ENCODE assay signal across 7 cellular contexts in the genomic region with DNA sequence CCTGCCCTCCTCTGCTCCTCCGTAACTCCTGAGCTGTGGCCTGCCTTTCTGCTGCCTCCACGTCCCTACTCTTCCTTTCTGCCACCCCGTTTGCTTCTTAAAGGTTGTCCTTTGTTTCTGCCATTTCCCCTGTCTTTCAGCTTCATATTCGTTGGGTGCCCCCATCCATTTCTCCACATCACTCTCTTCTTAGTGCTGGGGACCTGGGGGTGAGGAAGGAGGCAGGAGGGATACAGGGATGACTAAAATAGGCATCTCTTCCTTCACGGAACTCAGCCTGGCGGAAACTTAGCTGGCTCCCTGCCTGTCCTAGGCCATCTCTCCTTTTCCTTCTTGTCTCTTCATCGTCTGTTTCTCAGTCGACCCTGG.
DNase-seq lines count a peak whose midpoint lies in the region; ATAC-seq, FAIRE-seq and TF ChIP-seq lines count a peak whose summit lies in the region.

No MANE protein-coding gene starts in this region.

- no peaks in the 10 kb centered on the region for H3K9me1 ChIP-seq in keratinocyte (ENCODE audit: control insufficient read depth, extremely low read depth, insufficient read depth, low read length)

- H3K9me3 ChIP-seq in HUES64 (ENCODE audit: insufficient read depth, low read depth, low read length) (no peaks in the 10 kb centered on the region), keratinocyte (ENCODE audit: control insufficient read depth, low read depth, low read length) (peaks cover 2% of the 10 kb centered on the region)

- peak overlapping the region; percentile 43 for H3K27ac Mint-ChIP-seq in activated T-helper 17 cell treated with anti-CD3 and anti-CD28 coated beads, Interleukin-2, amount 50 U/mL, for 72 hours
- H3K27ac Mint-ChIP-seq in stimulated activated memory B cell treated with anti-CD40 and anti-IgM and Interleukin-4, amounts not matched to agents 10 μg/mL and 1 μg/mL and 100 μg/mL, for 72 hours: peak overlapping the region; percentile 65

- FAIRE-seq in keratinocyte (lab: Jason Lieb, UNC): no peak

- peaks cover 5% of the 10 kb centered on the region for H3K4me1 Mint-ChIP-seq in activated T-helper 17 cell treated with anti-CD3 and anti-CD28 coated beads, Interleukin-2, amount 50 U/mL, for 72 hours
- peaks cover 38% of the 10 kb centered on the region for H3K4me1 Mint-ChIP-seq in stimulated activated memory B cell treated with anti-CD40 and anti-IgM and Interleukin-4, amounts not matched to agents 10 μg/mL and 1 μg/mL and 100 μg/mL, for 72 hours

- H2AFZ ChIP-seq in keratinocyte (ENCODE audit: control insufficient read depth, low read length): peak overlapping the region; percentile 87

- H3K27me3 ChIP-seq in HUES64 (ENCODE audit: insufficient read depth, low read length) (peaks cover 31% of the 10 kb centered on the region), keratinocyte (ENCODE audit: control insufficient read depth, extremely low read depth, insufficient read depth, low read length) (no peaks in the 10 kb centered on the region)

- 38% methylated on average over 8 of the region's 8 CpGs for WGBS in HUES64

- no peak overlapping the region for H3K27ac ChIP-seq in HUES64 (ENCODE audit: low read depth, low read length)
- no peak overlapping the region for H3K27ac ChIP-seq in keratinocyte (ENCODE audit: control insufficient read depth, insufficient read depth, low read length)

- H3K79me2 ChIP-seq in keratinocyte (ENCODE audit: control insufficient read depth, insufficient read depth, low read length): no peaks in the 10 kb centered on the region

- no peaks in the 10 kb centered on the region for H3K9me3 Mint-ChIP-seq in activated T-helper 17 cell treated with anti-CD3 and anti-CD28 coated beads, Interleukin-2, amount 50 U/mL, for 72 hours
- peaks cover 14% of the 10 kb centered on the region for H3K9me3 Mint-ChIP-seq in stimulated activated memory B cell treated with anti-CD40 and anti-IgM and Interleukin-4, amounts not matched to agents 10 μg/mL and 1 μg/mL and 100 μg/mL, for 72 hours

- H3K27me3 Mint-ChIP-seq in activated T-helper 17 cell treated with anti-CD3 and anti-CD28 coated beads, Interleukin-2, amount 50 U/mL, for 72 hours: peaks cover 58% of the 10 kb centered on the region
- H3K27me3 Mint-ChIP-seq in stimulated activated memory B cell treated with anti-CD40 and anti-IgM and Interleukin-4, amounts not matched to agents 10 μg/mL and 1 μg/mL and 100 μg/mL, for 72 hours: peaks cover 27% of the 10 kb centered on the region

- peak overlapping the region; percentile 76 for H3K4me3 Mint-ChIP-seq in activated T-helper 17 cell treated with anti-CD3 and anti-CD28 coated beads, Interleukin-2, amount 50 U/mL, for 72 hours
- peak overlapping the region; percentile 73 for H3K4me3 Mint-ChIP-seq in stimulated activated memory B cell treated with anti-CD40 and anti-IgM and Interleukin-4, amounts not matched to agents 10 μg/mL and 1 μg/mL and 100 μg/mL, for 72 hours

- TF ChIP-seq CTCF in keratinocyte (optimal IDR thresholded peaks at IDR 0.05 in 1 of 3, IDR thresholded peaks at IDR 0.05 in 1 of 3, conservative IDR thresholded peaks at IDR 0.05 in 1 of 3; ENCODE audit: extremely low read depth in 1 of 3, insufficient read depth in 2 of 3, low read length in 3 of 3): no peak

- no peaks in the 10 kb centered on the region for H3K36me3 Mint-ChIP-seq in activated T-helper 17 cell treated with anti-CD3 and anti-CD28 coated beads, Interleukin-2, amount 50 U/mL, for 72 hours (ENCODE audit: low read depth)
- H3K36me3 Mint-ChIP-seq in stimulated activated memory B cell treated with anti-CD40 and anti-IgM and Interleukin-4, amounts not matched to agents 10 μg/mL and 1 μg/mL and 100 μg/mL, for 72 hours: no peaks in the 10 kb centered on the region

- no peak for ATAC-seq in activated T-helper 17 cell treated with anti-CD3 and anti-CD28 coated beads, Interleukin-2, amount 50 U/mL, for 72 hours (replicated peaks)
- ATAC-seq in stimulated activated memory B cell treated with anti-CD40 and anti-IgM and Interleukin-4, amounts not matched to agents 10 μg/mL and 1 μg/mL and 100 μg/mL, for 72 hours: no peak
- no peak for ATAC-seq in HG02938 (IDR thresholded peaks at IDR 0.05; ENCODE audit: unreplicated experiment)

- H4K20me1 ChIP-seq in keratinocyte (ENCODE audit: control insufficient read depth, extremely low read depth, insufficient read depth, low read length): no peaks in the 10 kb centered on the region

- H3K9ac ChIP-seq in HUES64 (ENCODE audit: low read depth, low read length): peak overlapping the region; percentile 70; the same call in 1 of the 2 replicates
- no peak overlapping the region for H3K9ac ChIP-seq in keratinocyte (ENCODE audit: control insufficient read depth, extremely low read depth, insufficient read depth, low read length)

- H3K4me3 ChIP-seq in HUES64 (ENCODE audit: low read length): peak overlapping the region; percentile 72
- peak overlapping the region in 2 of 3 experiments; percentile 59 to 69 for H3K4me3 ChIP-seq in keratinocyte (ENCODE audit: control insufficient read depth in 2 of 3, extremely low read depth in 1 of 3, insufficient read depth in 2 of 3, low read depth in 1 of 3, low read length in 3 of 3)

- no peaks in the 10 kb centered on the region for H3K36me3 ChIP-seq in HUES64 (ENCODE audit: insufficient read depth, low read length)
- H3K36me3 ChIP-seq in keratinocyte (ENCODE audit: control insufficient read depth in 2 of 2, extremely low read depth in 1 of 2, insufficient read depth in 2 of 2, low read length in 2 of 2): no peaks in the 10 kb centered on the region

- dilution Hi-C loops in keratinocyte (cut with MboI; ENCODE audit: extremely low pct_ligation_motif_present, low sequenced_read_pairs): loop anchor here (25.0 kb wide), 1 partner anchor 151 kb away; no protein-coding TSS in a partner anchor

- H3K4me1 ChIP-seq in HUES64 (ENCODE audit: insufficient read depth, low read length) (peaks cover 18% of the 10 kb centered on the region), keratinocyte (ENCODE audit: control insufficient read depth, extremely low read depth, insufficient read depth, low read length) (peaks cover 20% of the 10 kb centered on the region)

- DNase-seq in keratinocyte (ENCODE audit: low read depth, low spot score) (no peak), C1 segment of cervical spinal cord (lab: John Stamatoyannopoulos, UW) (no peak), NCI-H2171 (lab: John Stamatoyannopoulos, UW) (no peak)

- peak overlapping the region; percentile 77 for H3K4me2 ChIP-seq in keratinocyte (ENCODE audit: control insufficient read depth, extremely low read depth, insufficient read depth, low read depth, low read length)
